Comparison of ENCODE assay signal across 31 cellular contexts in genomic region chr2:26212011-26212410, GRCh38. TPM values are rescaled to one million over a fixed set of nuclear protein-coding genes. Genes with fewer than 3 reads are reported as not detected.
DNase-seq lines count a peak whose midpoint lies in the region; ATAC-seq, FAIRE-seq and TF ChIP-seq lines count a peak whose summit lies in the region.
"Had no signal": no experiment of that assay in that cellular context is flagged by ENCODE, and none has a peak within 500 bp of the region (broad histone marks: within the 10 kb centered on the region; RNA-seq: fewer than 3 reads in every experiment).

No MANE protein-coding gene starts in this region.

- in situ Hi-C loops in HepG2 (cut with HindIII; ENCODE audit: extremely low pct_ligation_motif_present, low pct_unique_long_range_greater_than_20kb) = no loop called here

- no TSS peak for BruUV-seq in HepG2 (replicated peaks; lab: Mats Ljungman, UMichigan)

- TF ChIP-seq EP300 in HepG2 (IDR thresholded peaks at IDR 0.05; ENCODE audit: low read depth in 2 of 2, low read length in 2 of 2) = no peak
- no peak for TF ChIP-seq EP300 in HepG2 (CRISPR knock-in tag; IDR thresholded peaks at IDR 0.05; ENCODE audit: borderline replicate concordance)
- TF ChIP-seq EP300 in esophagus muscularis mucosa (IDR thresholded peaks at IDR 0.05) = no peak

- no peak overlapping the region for H3K4me2 ChIP-seq in HepG2 (ENCODE audit: low read depth, low read length)
- H3K4me2 ChIP-seq: A549; BLaER1; BLaER1 treated with 17β-estradiol and CSF1 and Interleukin-3, amounts not matched to agents 10 nM and 100 nM had no signal

- H3K36me3 ChIP-seq in HepG2 (replicated peaks in 1 of 2; ENCODE audit: control insufficient read depth in 1 of 2, insufficient read depth in 2 of 2, low read length in 2 of 2) (peaks cover 31 to 93% of the 10 kb centered on the region in 2 experiments), right lobe of liver (peaks cover 0 to 94% (median 41%) of the 10 kb centered on the region in 4 donors), esophagus muscularis mucosa (peaks cover 59 to 100% (median 91%) of the 10 kb centered on the region in 4 donors)

- CTCF ChIA-PET in HepG2 (lab: Yijun Ruan, JAX; ENCODE audit: low intra/inter-chr PET ratio, low total read pairs) = no interaction called here

- H3K9me3 ChIP-seq in HepG2 (ENCODE audit: low read length) (no peaks in the 10 kb centered on the region), right lobe of liver (no peaks in the 10 kb centered on the region), esophagus muscularis mucosa (no peaks in the 10 kb centered on the region)
- H3K9me3 ChIP-seq: A549; BE2C; BLaER1; BLaER1 treated with 17β-estradiol and CSF1 and Interleukin-3, amounts not matched to agents 10 nM and 100 nM; Caco-2 had no signal

- no peak overlapping the region for H3K9ac ChIP-seq in HepG2 (ENCODE audit: insufficient read depth, low read depth, low read length)
- H3K9ac ChIP-seq: BLaER1; BLaER1 treated with 17β-estradiol and CSF1 and Interleukin-3, amounts not matched to agents 10 nM and 100 nM had no signal

- TF ChIP-seq CTCF in HepG2 (CRISPR knock-in tag; IDR thresholded peaks at IDR 0.05) (no peak), right lobe of liver (IDR thresholded peaks at IDR 0.05) (no peak), esophagus muscularis mucosa (IDR thresholded peaks at IDR 0.05) (no peak)

- POLR2A ChIA-PET in HepG2 (lab: Yijun Ruan, JAX) = no interaction called here

- ATAC-seq in HepG2 (no peak), right lobe of liver (no peak), GM19324 (IDR thresholded peaks at IDR 0.05; ENCODE audit: low FRiP score, unreplicated experiment) (no peak)
- ATAC-seq: A549; CD8-positive, alpha-beta T cell had no signal

- H3K4me3 ChIP-seq in HepG2 (replicated peaks in 1 of 3; ENCODE audit: insufficient read depth in 1 of 3, low read depth in 2 of 3, low read length in 3 of 3) = no peak overlapping the region
- H3K4me3 ChIP-seq in right lobe of liver = no peak overlapping the region
- H3K4me3 ChIP-seq in esophagus muscularis mucosa = no peak overlapping the region
- H3K4me3 ChIP-seq: A549; BLaER1; BLaER1 treated with 17β-estradiol and CSF1 and Interleukin-3, amounts not matched to agents 10 nM and 100 nM had no signal

- intact Hi-C loops in HepG2 (cut with micrococcal nuclease; ENCODE audit: unreplicated experiment) (no loop called here), right lobe of liver (cut with DNase I) (no loop called here), esophagus muscularis mucosa (cut with DNase I) (no loop called here)

- WGBS in HepG2 (ENCODE audit: low lambda C conversion rate) = 95% methylated on average over 5 of the region's 5 CpGs
- 83% methylated on average over 5 of the region's 5 CpGs for WGBS in right lobe of liver (ENCODE audit: insufficient coverage, low coverage, low lambda C conversion rate, missing lambda C conversion rate)
- 93% methylated on average over 5 of the region's 5 CpGs for WGBS in esophagus muscularis mucosa

- DNase-seq in HepG2 (ENCODE audit: low spot score) = no peak
- no peak for DNase-seq in right lobe of liver
- DNase-seq in esophagus muscularis mucosa (ENCODE audit: extremely low spot score) = peak; percentile 60
- DNase-seq: 8988T; ACHN; AML-193; BE2C; C1 segment of cervical spinal cord; Caco-2; Calu3; CD4-positive, alpha-beta memory T cell; CD4-positive, alpha-beta T cell; CD4-positive, CD25-positive, alpha-beta regulatory T cell; CD8-positive, alpha-beta memory T cell; CD8-positive, alpha-beta T cell; COR-L47; DMS 273 treated with DMSO at 0.1 percent for 48 hours; DMS153; DMS53; DMS79; DMS79 treated with DMSO at 0.1 percent for 48 hours; DND-41; EL had no signal

- TF ChIP-seq POLR2A in HepG2 (IDR thresholded peaks at IDR 0.05; ENCODE audit: insufficient read depth in 1 of 2, low read depth in 2 of 2, low read length in 2 of 2) (no peak), right lobe of liver (IDR thresholded peaks at IDR 0.05) (no peak), esophagus muscularis mucosa (IDR thresholded peaks at IDR 0.05; ENCODE audit: low read depth) (no peak)

- H3K4me1 ChIP-seq in HepG2 (ENCODE audit: insufficient read depth, low read length) = no peaks in the 10 kb centered on the region
- H3K4me1 ChIP-seq in right lobe of liver = no peaks in the 10 kb centered on the region
- no peaks in the 10 kb centered on the region for H3K4me1 ChIP-seq in esophagus muscularis mucosa
- H3K4me1 ChIP-seq: A549; BE2C; BLaER1 treated with 17β-estradiol and CSF1 and Interleukin-3, amounts not matched to agents 10 nM and 100 nM; Caco-2 had no signal

- H3K27me3 ChIP-seq in HepG2 (ENCODE audit: control insufficient read depth in 1 of 2, insufficient read depth in 2 of 2, low read length in 2 of 2) (no peaks in the 10 kb centered on the region), right lobe of liver (no peaks in the 10 kb centered on the region), esophagus muscularis mucosa (no peaks in the 10 kb centered on the region)
- H3K27me3 ChIP-seq: BE2C; BLaER1; BLaER1 treated with 17β-estradiol and CSF1 and Interleukin-3, amounts not matched to agents 10 nM and 100 nM had no signal

- no peaks in the 10 kb centered on the region for H3K79me2 ChIP-seq in HepG2 (ENCODE audit: insufficient read depth, low read length)

- no peaks in the 10 kb centered on the region for H4K20me1 ChIP-seq in HepG2 (ENCODE audit: insufficient read depth, low read length)
- H4K20me1 ChIP-seq: BLaER1 had no signal

- H3K27ac ChIP-seq in HepG2 (ENCODE audit: extremely low read length, insufficient read depth, low read length) = no peak overlapping the region
- H3K27ac ChIP-seq in right lobe of liver = no peak overlapping the region
- no peak overlapping the region for H3K27ac ChIP-seq in esophagus muscularis mucosa (replicated peaks in 1 of 4)
- H3K27ac ChIP-seq: 22Rv1; A549; BLaER1; BLaER1 treated with 17β-estradiol and CSF1 and Interleukin-3, amounts not matched to agents 10 nM and 100 nM; C4-2B had no signal

- no peak for TF ChIP-seq RAD21 in HepG2 (CRISPR knock-in tag; IDR thresholded peaks at IDR 0.05)

- no peak overlapping the region for H2AFZ ChIP-seq in HepG2 (ENCODE audit: low read length)

- no peak for FAIRE-seq in HepG2 (lab: Jason Lieb, UNC)
- FAIRE-seq: A204.1, A549, D721Med had no signal

RNA-seq across cellular contexts. Expression of gene HADHA, which starts 32.4 kb away (rescaled TPM):
- total RNA-seq in HepG2 (2016; rRNA removed; fragmentation: Illumina TruSeq; extraction: Trizol) (270 and 385 TPM in 2 replicates), right lobe of liver (100 to 1,000 TPM; 115 to 246 (median 160) TPM), esophagus muscularis mucosa (100 to 1,000 TPM; 155 to 266 (median 175) TPM)
- 28.5 and 37.3 TPM in 2 replicates for total RNA-seq in HepG2 (2016; cell fraction: cytosol; rRNA removed; fragmentation: Illumina TruSeq; extraction: Trizol; ENCODE audit: low read depth)
- 269 and 366 TPM in 2 replicates for total RNA-seq in HepG2 (2016; cell fraction: insoluble cytoplasmic fraction; rRNA removed; fragmentation: Illumina TruSeq; extraction: Trizol)
- 91.6 and 115 TPM in 2 replicates for total RNA-seq in HepG2 (2016; cell fraction: membrane; rRNA removed; fragmentation: Illumina TruSeq; extraction: Trizol)
- total RNA-seq in HepG2 (2016; cell fraction: nucleus; rRNA removed; fragmentation: Illumina TruSeq; extraction: Trizol) = 133 TPM in 2 replicates
- 101 and 102 TPM in 2 replicates for polyA plus RNA-seq in HepG2 (2011; rRNA removed)
- 101 and 123 TPM in 2 replicates for polyA plus RNA-seq in HepG2 (2011; cell fraction: cytosol; rRNA removed)
- polyA plus RNA-seq in HepG2 (2011; cell fraction: nucleus; rRNA removed) = 35.5 and 47.7 TPM in 2 replicates
- 178 and 209 TPM in 2 replicates for polyA plus RNA-seq in HepG2 (2012)
- 28.3 and 35.5 TPM in 2 replicates for polyA plus RNA-seq in HepG2 (2016; cell fraction: cytosol; fragmentation: Illumina TruSeq; extraction: Trizol; ENCODE audit: low read depth)
- 311 and 319 TPM in 2 replicates for polyA plus RNA-seq in HepG2 (2016; cell fraction: insoluble cytoplasmic fraction; fragmentation: Illumina TruSeq; extraction: Trizol; ENCODE audit: low read depth)
- 67.7 and 83.6 TPM in 2 replicates for polyA plus RNA-seq in HepG2 (2016; cell fraction: membrane; fragmentation: Illumina TruSeq; extraction: Trizol; ENCODE audit: low read depth)
- 138 and 139 TPM in 2 replicates for polyA plus RNA-seq in HepG2 (2016; cell fraction: nucleus; fragmentation: Illumina TruSeq; extraction: Trizol; ENCODE audit: insufficient read depth, low read depth)
- 135 and 171 TPM in 2 replicates for polyA minus RNA-seq in HepG2 (2011; rRNA and poly(A)+ RNA removed; ENCODE audit: low replicate concordance)
- 120 and 132 TPM in 2 replicates for polyA minus RNA-seq in HepG2 (2011; cell fraction: cytosol; rRNA and poly(A)+ RNA removed)
- polyA minus RNA-seq in HepG2 (2011; cell fraction: nucleus; rRNA and poly(A)+ RNA removed) = 57.7 and 75.8 TPM in 2 replicates

RNA-seq across cellular contexts. Expression of gene HADHB, which starts 32.7 kb away (rescaled TPM):
- total RNA-seq in HepG2 (2016; rRNA removed; fragmentation: Illumina TruSeq; extraction: Trizol) (238 and 304 TPM in 2 replicates), right lobe of liver (100 to 1,000 TPM; 129 to 295 (median 219) TPM), esophagus muscularis mucosa (100 to 1,000 TPM; 163 to 399 (median 192) TPM)
- total RNA-seq in HepG2 (2016; cell fraction: cytosol; rRNA removed; fragmentation: Illumina TruSeq; extraction: Trizol; ENCODE audit: low read depth) = 27.8 and 28.9 TPM in 2 replicates
- 239 and 297 TPM in 2 replicates for total RNA-seq in HepG2 (2016; cell fraction: insoluble cytoplasmic fraction; rRNA removed; fragmentation: Illumina TruSeq; extraction: Trizol)
- 45.3 and 49.2 TPM in 2 replicates for total RNA-seq in HepG2 (2016; cell fraction: membrane; rRNA removed; fragmentation: Illumina TruSeq; extraction: Trizol)
- 107 and 123 TPM in 2 replicates for total RNA-seq in HepG2 (2016; cell fraction: nucleus; rRNA removed; fragmentation: Illumina TruSeq; extraction: Trizol)
- polyA plus RNA-seq in HepG2 (2011; rRNA removed) = 97.1 and 112 TPM in 2 replicates
- polyA plus RNA-seq in HepG2 (2011; cell fraction: cytosol; rRNA removed) = 101 and 128 TPM in 2 replicates
- 35.3 and 43.0 TPM in 2 replicates for polyA plus RNA-seq in HepG2 (2011; cell fraction: nucleus; rRNA removed)
- polyA plus RNA-seq in HepG2 (2012) = 78.1 and 124 TPM in 2 replicates
- polyA plus RNA-seq in HepG2 (2016; cell fraction: cytosol; fragmentation: Illumina TruSeq; extraction: Trizol; ENCODE audit: low read depth) = 19.4 and 19.7 TPM in 2 replicates
- 261 and 264 TPM in 2 replicates for polyA plus RNA-seq in HepG2 (2016; cell fraction: insoluble cytoplasmic fraction; fragmentation: Illumina TruSeq; extraction: Trizol; ENCODE audit: low read depth)
- polyA plus RNA-seq in HepG2 (2016; cell fraction: membrane; fragmentation: Illumina TruSeq; extraction: Trizol; ENCODE audit: low read depth) = 31.8 and 34.9 TPM in 2 replicates
- polyA plus RNA-seq in HepG2 (2016; cell fraction: nucleus; fragmentation: Illumina TruSeq; extraction: Trizol; ENCODE audit: insufficient read depth, low read depth) = 130 and 134 TPM in 2 replicates
- polyA minus RNA-seq in HepG2 (2011; rRNA and poly(A)+ RNA removed; ENCODE audit: low replicate concordance) = 138 and 239 TPM in 2 replicates
- 86.5 and 95.1 TPM in 2 replicates for polyA minus RNA-seq in HepG2 (2011; cell fraction: cytosol; rRNA and poly(A)+ RNA removed)
- 71.3 and 79.6 TPM in 2 replicates for polyA minus RNA-seq in HepG2 (2011; cell fraction: nucleus; rRNA and poly(A)+ RNA removed)

RNA-seq across cellular contexts. Expression of gene GAREM2, which starts 39.1 kb away (rescaled TPM):
- 0.31 and 0.38 TPM in 2 replicates for total RNA-seq in HepG2 (2016; rRNA removed; fragmentation: Illumina TruSeq; extraction: Trizol)
- 0.10 and 0.18 TPM in 2 replicates for total RNA-seq in HepG2 (2016; cell fraction: cytosol; rRNA removed; fragmentation: Illumina TruSeq; extraction: Trizol; ENCODE audit: low read depth)
- total RNA-seq in HepG2 (2016; cell fraction: insoluble cytoplasmic fraction; rRNA removed; fragmentation: Illumina TruSeq; extraction: Trizol) = 0.35 and 0.36 TPM in 2 replicates
- 0.55 and 0.62 TPM in 2 replicates for total RNA-seq in HepG2 (2016; cell fraction: membrane; rRNA removed; fragmentation: Illumina TruSeq; extraction: Trizol)
- 0.28 and 0.94 TPM in 2 replicates for total RNA-seq in HepG2 (2016; cell fraction: nucleus; rRNA removed; fragmentation: Illumina TruSeq; extraction: Trizol)
- polyA plus RNA-seq in HepG2 (2011; rRNA removed) = 0.29 and 0.37 TPM in 2 replicates
- polyA plus RNA-seq in HepG2 (2011; cell fraction: cytosol; rRNA removed) = 0.25 and 0.29 TPM in 2 replicates
- polyA plus RNA-seq in HepG2 (2011; cell fraction: nucleus; rRNA removed) = 0.54 and 0.56 TPM in 2 replicates
- 0.31 and 0.47 TPM in 2 replicates for polyA plus RNA-seq in HepG2 (2012)
- 0.35 and 0.49 TPM in 2 replicates for polyA plus RNA-seq in HepG2 (2016; cell fraction: cytosol; fragmentation: Illumina TruSeq; extraction: Trizol; ENCODE audit: low read depth)
- 0.88 and 1.2 TPM in 2 replicates for polyA plus RNA-seq in HepG2 (2016; cell fraction: insoluble cytoplasmic fraction; fragmentation: Illumina TruSeq; extraction: Trizol; ENCODE audit: low read depth)
- polyA plus RNA-seq in HepG2 (2016; cell fraction: membrane; fragmentation: Illumina TruSeq; extraction: Trizol; ENCODE audit: low read depth) = 0.48 and 0.61 TPM in 2 replicates
- polyA plus RNA-seq in HepG2 (2016; cell fraction: nucleus; fragmentation: Illumina TruSeq; extraction: Trizol; ENCODE audit: insufficient read depth, low read depth) = 0.59 and 1.1 TPM in 2 replicates
- polyA minus RNA-seq in HepG2 (2011; rRNA and poly(A)+ RNA removed; ENCODE audit: low replicate concordance) = 1.0 TPM in 1 of 2 replicates, not detected in the other
- 0.35 and 1.1 TPM in 2 replicates for polyA minus RNA-seq in HepG2 (2011; cell fraction: cytosol; rRNA and poly(A)+ RNA removed)
- 0.25 and 0.26 TPM in 2 replicates for polyA minus RNA-seq in HepG2 (2011; cell fraction: nucleus; rRNA and poly(A)+ RNA removed)
- total RNA-seq in right lobe of liver = under 1 TPM in 5 of 6 experiments, not detected in 1; 0.11 to 0.34 (median 0.20) TPM
- 1 to 10 TPM; 2.5 to 5.5 (median 3.6) TPM for total RNA-seq in esophagus muscularis mucosa
